In genomic region chr4:184697956-184698355, GRCh38 we compare ENCODE assay signal across 17 cellular contexts. TPM values are rescaled to one million over a fixed set of nuclear protein-coding genes. Genes with fewer than 3 reads are reported as not detected.
A peak's percentile ranks its signal among the peaks of the same experiment; 100 is the strongest.
DNase-seq lines count a peak whose midpoint lies in the region; ATAC-seq and TF ChIP-seq lines count a peak whose summit lies in the region.
"Had no signal": no experiment of that assay in that cellular context is flagged by ENCODE, and none has a peak within 500 bp of the region (broad histone marks: within the 10 kb centered on the region; RNA-seq: fewer than 3 reads in every experiment).

No MANE protein-coding gene starts in this region.

- H3K4me1 ChIP-seq in KMS-11 (ENCODE audit: low read depth, poor library complexity, severe bottlenecking) = peaks cover 81% of the 10 kb centered on the region
- H3K4me1 ChIP-seq: A549 had no signal

- H3K27ac ChIP-seq in KMS-11 = peak overlapping the region; percentile 82
- H3K27ac ChIP-seq: A549 had no signal

- H3K27me3 Mint-ChIP-seq in WTC11 (ENCODE audit: low read depth) = no peaks in the 10 kb centered on the region
- H3K27me3 Mint-ChIP-seq: B cell had no signal

- TF ChIP-seq CTCF in KMS-11 (conservative IDR thresholded peaks at IDR 0.05; ENCODE audit: low read depth, low read length) (no peak), WTC11 (IDR thresholded peaks at IDR 0.05) (no peak)

- H3K36me3 ChIP-seq in KMS-11 (ENCODE audit: insufficient read depth) = peaks cover 9% of the 10 kb centered on the region; the same call in 1 of the 2 replicates

- H3K4me3 Mint-ChIP-seq in WTC11 = no peak overlapping the region
- H3K4me3 Mint-ChIP-seq: B cell, CD14-positive monocyte had no signal

- no peaks in the 10 kb centered on the region for H3K27me3 ChIP-seq in KMS-11 (ENCODE audit: insufficient read depth, low read depth)

- no peaks in the 10 kb centered on the region for H4K20me1 ChIP-seq in KMS-11 (ENCODE audit: insufficient read depth)

- no peaks in the 10 kb centered on the region for H3K79me2 ChIP-seq in KMS-11 (ENCODE audit: insufficient read depth, low read depth)

- H3K36me3 Mint-ChIP-seq in WTC11 = peaks cover 73% of the 10 kb centered on the region

- ATAC-seq in WTC11 (no peak), sciatic nerve (peak; percentile 36)
- ATAC-seq: A549, Right ventricle myocardium inferior had no signal

- peak overlapping the region; percentile 28; the same call in 1 of the 2 replicates for H3K9ac ChIP-seq in KMS-11

- peak overlapping the region; percentile 83 for H3K4me2 ChIP-seq in KMS-11
- H3K4me2 ChIP-seq: A549 had no signal

- intact Hi-C loops in sciatic nerve (cut with DNase I) = no loop called here

- H3K4me1 Mint-ChIP-seq in WTC11 = peaks cover 7% of the 10 kb centered on the region
- H3K4me1 Mint-ChIP-seq: B cell, CD14-positive monocyte had no signal

- CTCF ChIA-PET in WTC11 (lab: Charles Lee) = interaction anchor here (2.6 kb wide), 1 partner anchor 434 kb away, joined by 9 read pairs; no protein-coding TSS in a partner anchor

- no peaks in the 10 kb centered on the region for H3K9me3 Mint-ChIP-seq in WTC11
- H3K9me3 Mint-ChIP-seq: CD14-positive monocyte had no signal

- H3K4me3 ChIP-seq in KMS-11 (IDR thresholded peaks at IDR 0.05; ENCODE audit: insufficient read depth, low read depth, low read length) = no peak overlapping the region
- H3K4me3 ChIP-seq: A549 had no signal

- POLR2A ChIA-PET in WTC11 (lab: Charles Lee) = no interaction called here

- no peak for DNase-seq in WTC11 (ENCODE audit: low spot score)
- peak; percentile 24 for DNase-seq in medulla oblongata (ENCODE audit: extremely low spot score)
- DNase-seq in sciatic nerve (ENCODE audit: low spot score) = no peak
- DNase-seq in NCI-H1694 treated with DMSO at 0.1 percent for 48 hours (lab: John Stamatoyannopoulos, UW) = no peak
- DNase-seq in activated CD4-positive, CD25-positive, alpha-beta regulatory T cell (lab: John Stamatoyannopoulos, UW) = no peak
- no peak for DNase-seq in activated CD4-positive, alpha-beta T cell treated with anti-CD3 and anti-CD28 coated beads for 48 hours
- DNase-seq: GDM1, KG1, NCI-H1105, NCI-H2081 treated with DMSO at 0.1 percent for 48 hours, NCI-H446, NCI-H526 had no signal

- peak overlapping the region; percentile 19; the same call in 1 of the 2 replicates for H2AFZ ChIP-seq in KMS-11 (ENCODE audit: low read depth)

- H3K27ac Mint-ChIP-seq in WTC11 = 0 out of 2 replicates have a peak overlapping the region, but pooled peaks have one; percentile 56
- H3K27ac Mint-ChIP-seq: B cell had no signal

TF ChIP-seq in WTC11, 78 proteins besides CTCF, POLR2A, EP300 and RAD21:
- TF ChIP-seq SOX15 (CRISPR knock-in tag; IDR thresholded peaks at IDR 0.05) (no peak), FOXJ3 (CRISPR knock-in tag; IDR thresholded peaks at IDR 0.05; ENCODE audit: borderline replicate concordance) (no peak), ZNF425 (CRISPR knock-in tag; conservative IDR thresholded peaks at IDR 0.05) (no peak), AFF4 (CRISPR knock-in tag; IDR thresholded peaks at IDR 0.05; ENCODE audit: borderline replicate concordance) (no peak), RELA (CRISPR knock-in tag; IDR thresholded peaks at IDR 0.05; ENCODE audit: borderline replicate concordance) (no peak), NFATC4 (CRISPR knock-in tag; IDR thresholded peaks at IDR 0.05) (no peak), ZNF232 (CRISPR knock-in tag; IDR thresholded peaks at IDR 0.05) (no peak), OVOL2 (CRISPR knock-in tag; IDR thresholded peaks at IDR 0.05; ENCODE audit: borderline replicate concordance) (no peak), CBFB (CRISPR knock-in tag; IDR thresholded peaks at IDR 0.05; ENCODE audit: low read depth) (no peak), TP53 (CRISPR knock-in tag; IDR thresholded peaks at IDR 0.05) (no peak)

RNA-seq across cellular contexts. Expression of gene CENPU, which starts 35.9 kb away (rescaled TPM):
- total RNA-seq in WTC11 (2021) (52.9 to 60.5 TPM (median 53.4 TPM) in 3 replicates), sciatic nerve (1.7 TPM)

RNA-seq across cellular contexts. Expression of gene PRIMPOL, which starts 48.4 kb away (rescaled TPM):
- total RNA-seq in WTC11 (2021) (8.3 to 13.4 TPM (median 9.6 TPM) in 3 replicates), sciatic nerve (30.9 TPM)

RNA-seq across cellular contexts. Expression of gene CASP3, which starts 48.7 kb away (rescaled TPM):
- total RNA-seq in WTC11 (2021) (54.2 to 78.9 TPM (median 63.2 TPM) in 3 replicates), sciatic nerve (17.6 TPM)

Comparison
In these comparisons a context has a peak if more than half of its experiments do, and no peak if none do; other contexts are left out.
1. RNA of gene CENPU, which starts 35.9 kb away (total RNA-seq): 52.9 to 60.5 TPM in WTC11; 1.7 TPM in sciatic nerve (single experiment); every median in the first group is over 10 times any median in the second.